7 cellular contexts compared by ENCODE assay signal in the genomic region with DNA sequence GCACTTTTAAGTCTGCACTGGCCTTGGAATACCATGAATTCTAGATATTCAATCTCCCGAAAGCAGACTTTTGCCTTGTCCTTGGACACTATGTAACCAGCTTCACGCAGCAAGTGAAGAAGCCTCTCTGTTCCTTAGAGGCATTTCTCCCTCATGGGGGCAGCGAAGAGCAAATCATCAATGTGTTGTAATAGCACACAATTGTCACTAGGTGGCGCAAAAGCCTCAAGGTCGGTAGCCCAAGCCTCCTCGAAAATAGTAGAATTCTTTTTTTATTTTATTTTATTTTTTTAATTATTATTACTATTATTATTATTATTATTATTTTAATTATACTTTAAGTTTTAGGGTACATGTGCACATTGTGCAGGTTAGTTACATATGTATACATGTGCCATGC.
A peak's percentile ranks its signal among the peaks of the same experiment; 100 is the strongest.
DNase-seq lines count a peak whose midpoint lies in the region; ATAC-seq and TF ChIP-seq lines count a peak whose summit lies in the region.
"Not testable (repeated sequence)": the region's sequence is repeated elsewhere in the genome, so short reads cannot be mapped to it uniquely, and the experiment has no call there.

No MANE protein-coding gene starts in this region.

- TF ChIP-seq CTCF in GM12864 (IDR thresholded peaks at IDR 0.05; ENCODE audit: low read depth, low read length, missing control alignments), result peak; percentile 79
- TF ChIP-seq CTCF in ovary (IDR thresholded peaks at IDR 0.05), result peak in 2 of 3 donors; percentile 10 to 42

- not testable (repeated sequence) for H3K4me1 ChIP-seq in ovary (ENCODE audit: insufficient read depth)

- TF ChIP-seq EP300 in ovary (IDR thresholded peaks at IDR 0.05), result not testable (repeated sequence)

- TF ChIP-seq POLR2A in ovary (IDR thresholded peaks at IDR 0.05), result not testable (repeated sequence)

- not testable (repeated sequence) for H3K27me3 ChIP-seq in ovary

- intact Hi-C loops in ovary (cut with DNase I), result loop anchor here in 3 of 4 donors (5.0 to 10.0 kb wide), 2 partner anchors 92 to 94 kb away; no protein-coding TSS in a partner anchor

- DNase-seq in GM12864 (ENCODE audit: low read depth) (peak; percentile 2), NCI-H1417 treated with DMSO at 0.1 percent for 48 hours (lab: John Stamatoyannopoulos, UW) (peak; percentile 32), SW 1271 (lab: John Stamatoyannopoulos, UW) (peak; percentile 12 to 68), amniotic epithelial cell (ENCODE audit: low read depth) (peak; percentile 29), glomerular endothelial cell (ENCODE audit: extremely low read depth, low read depth, low spot score) (peak; percentile 5)
- not testable (repeated sequence) for DNase-seq in ovary

- not testable (repeated sequence) for H3K4me3 ChIP-seq in GM12864 (ENCODE audit: low read depth, low read length); ovary

- not testable (repeated sequence) for H3K27ac ChIP-seq in ovary

- peak; percentile 53 for ATAC-seq in HG02759 (IDR thresholded peaks at IDR 0.05; ENCODE audit: unreplicated experiment)

- WGBS in ovary, 3 donors, result 3 to 13% (median 4%) methylated on average over 6 of the region's 6 CpGs

- not testable (repeated sequence) for H3K9me3 ChIP-seq in ovary

- not testable (repeated sequence) for H3K36me3 ChIP-seq in ovary
